1 cellular context compared by ENCODE assay signal in genomic region chr10:19958787-19959186, GRCh38.
TF ChIP-seq lines count a peak whose summit lies in the region.

No MANE protein-coding gene starts in this region.

TF ChIP-seq in HepG2, 621 proteins besides CTCF, POLR2A, EP300 and RAD21 (continued from another document):
- TF ChIP-seq ZHX2 (IDR thresholded peaks at IDR 0.05; ENCODE audit: low read depth) = no peak
- no peak for TF ChIP-seq ZHX2 (CRISPR knock-in tag; IDR thresholded peaks at IDR 0.05; ENCODE audit: borderline replicate concordance)
